Comparison of ENCODE assay signal across 23 cellular contexts in the genomic region with DNA sequence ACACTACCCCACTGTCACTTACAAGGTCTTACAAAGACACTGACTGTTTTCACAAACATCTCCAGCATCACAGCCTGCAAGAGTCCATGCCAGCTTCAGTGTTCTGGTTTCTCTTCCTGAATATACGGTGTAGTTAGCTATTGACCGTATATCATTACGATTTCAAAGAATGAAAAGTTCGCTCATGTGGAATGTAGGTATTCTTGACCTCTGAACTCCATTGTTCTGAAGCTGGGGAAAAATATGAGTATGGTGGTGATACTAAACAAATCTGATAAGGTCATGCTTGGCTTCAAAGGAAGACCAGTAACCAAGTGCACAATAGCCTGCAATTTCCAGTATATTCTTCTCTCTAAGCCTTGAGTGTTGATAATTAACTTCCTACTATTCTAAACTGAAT.
DNase-seq lines count a peak whose midpoint lies in the region; ATAC-seq and TF ChIP-seq lines count a peak whose summit lies in the region.
"Had no signal": no experiment of that assay in that cellular context is flagged by ENCODE, and none has a peak within 500 bp of the region (broad histone marks: within the 10 kb centered on the region; RNA-seq: fewer than 3 reads in every experiment).

No MANE protein-coding gene starts in this region.

- H3K27ac Mint-ChIP-seq in activated T-cell treated with anti-CD3 and anti-CD28 coated beads, Interleukin-2, amount 50 U/mL, for 24 hours, result no peak overlapping the region
- H3K27ac Mint-ChIP-seq: CD14-positive monocyte; CD4-positive, alpha-beta T cell; CD8-positive, alpha-beta memory T cell had no signal

- no peak for ATAC-seq in body of pancreas
- ATAC-seq: A549, GM12878 had no signal

- 76 to 94% methylated on average over 4 of the region's 4 CpGs for WGBS in body of pancreas, 2 donors

- H3K4me3 ChIP-seq in body of pancreas, result no peak overlapping the region
- H3K4me3 ChIP-seq: A549; BLaER1 treated with 17β-estradiol and CSF1 and Interleukin-3, amounts not matched to agents 10 nM and 100 nM; GM12878; GM23248 had no signal

- no peak for TF ChIP-seq CTCF in body of pancreas (IDR thresholded peaks at IDR 0.05)

- no peaks in the 10 kb centered on the region for H3K36me3 ChIP-seq in body of pancreas (replicated peaks in 1 of 2; ENCODE audit: insufficient read depth in 1 of 2, low read depth in 2 of 2)
- H3K36me3 ChIP-seq: BE2C; BLaER1 treated with 17β-estradiol and CSF1 and Interleukin-3, amounts not matched to agents 10 nM and 100 nM had no signal

- H3K4me1 ChIP-seq in body of pancreas, result peaks cover 7% of the 10 kb centered on the region
- H3K4me1 ChIP-seq: A549 had no signal

- no peaks in the 10 kb centered on the region for H3K4me1 Mint-ChIP-seq in activated T-cell treated with anti-CD3 and anti-CD28 coated beads, Interleukin-2, amount 50 U/mL, for 24 hours (ENCODE audit: low read depth)
- H3K4me1 Mint-ChIP-seq: CD14-positive monocyte; CD8-positive, alpha-beta memory T cell had no signal

- no peak for TF ChIP-seq POLR2A in body of pancreas (IDR thresholded peaks at IDR 0.05)

- DNase-seq in NCI-H2227 (lab: John Stamatoyannopoulos, UW; ENCODE audit: unreplicated experiment) (peak; percentile 5), NCI-H2227 treated with DMSO at 0.1 percent for 48 hours (lab: John Stamatoyannopoulos, UW) (no peak), kidney glomerular epithelial cell (lab: John Stamatoyannopoulos, UW) (peak; percentile 18), retina (peak; percentile 36), body of pancreas (no peak), occipital lobe (lab: John Stamatoyannopoulos, UW) (no peak)
- DNase-seq in activated T-cell treated with anti-CD3 and anti-CD28 coated beads, Interleukin-2, amount 50 U/mL, for 24 hours, result no peak
- DNase-seq: 8988T; ACHN; AML-193; BE2C; CD4-positive, alpha-beta T cell; CD8-positive, alpha-beta memory T cell; DMS 273 treated with DMSO at 0.1 percent for 48 hours; DND-41; GDM1; GM23248; H7; HCEC 1CT had no signal

- H3K36me3 Mint-ChIP-seq in activated T-cell treated with anti-CD3 and anti-CD28 coated beads, Interleukin-2, amount 50 U/mL, for 24 hours (ENCODE audit: low read depth), result no peaks in the 10 kb centered on the region
- H3K36me3 Mint-ChIP-seq: CD14-positive monocyte; CD8-positive, alpha-beta memory T cell had no signal

- no peaks in the 10 kb centered on the region for H3K9me3 ChIP-seq in body of pancreas
- H3K9me3 ChIP-seq: A549; BE2C; BLaER1 treated with 17β-estradiol and CSF1 and Interleukin-3, amounts not matched to agents 10 nM and 100 nM had no signal

- intact Hi-C loops in body of pancreas (cut with DNase I), result no loop called here

- H3K27me3 ChIP-seq in body of pancreas, result no peaks in the 10 kb centered on the region
- H3K27me3 ChIP-seq: BE2C; BLaER1 treated with 17β-estradiol and CSF1 and Interleukin-3, amounts not matched to agents 10 nM and 100 nM had no signal

- H3K27ac ChIP-seq in body of pancreas, result no peak overlapping the region
- H3K27ac ChIP-seq: A549; BLaER1 treated with 17β-estradiol and CSF1 and Interleukin-3, amounts not matched to agents 10 nM and 100 nM; GM23248 had no signal

- H3K4me3 Mint-ChIP-seq in activated T-cell treated with anti-CD3 and anti-CD28 coated beads, Interleukin-2, amount 50 U/mL, for 24 hours, result no peak overlapping the region
- H3K4me3 Mint-ChIP-seq: CD14-positive monocyte; CD4-positive, alpha-beta T cell; CD8-positive, alpha-beta memory T cell had no signal

- H3K9me3 Mint-ChIP-seq in activated T-cell treated with anti-CD3 and anti-CD28 coated beads, Interleukin-2, amount 50 U/mL, for 24 hours, result no peaks in the 10 kb centered on the region

- H3K27me3 Mint-ChIP-seq in activated T-cell treated with anti-CD3 and anti-CD28 coated beads, Interleukin-2, amount 50 U/mL, for 24 hours, result no peaks in the 10 kb centered on the region
- H3K27me3 Mint-ChIP-seq: CD4-positive, alpha-beta T cell; CD8-positive, alpha-beta memory T cell had no signal

Comparison
In these comparisons a context has a peak if more than half of its experiments do, and no peak if none do; other contexts are left out.
1. DNase-seq: peak in NCI-H2227 (single experiment), kidney glomerular epithelial cell (single experiment) and retina (single experiment); none in NCI-H2227 treated with DMSO at 0.1 percent for 48 hours (single experiment), activated T-cell treated with anti-CD3 and anti-CD28 coated beads, Interleukin-2, amount 50 U/mL, for 24 hours (single experiment), body of pancreas (0 of 4) and occipital lobe (single experiment).